In genomic region chr4:6470502-6471302, GRCh38 we compare ENCODE assay signal across 8 cellular contexts. TPM values are rescaled to one million over a fixed set of nuclear protein-coding genes. Genes with fewer than 3 reads are reported as not detected.
A peak's percentile ranks its signal among the peaks of the same experiment; 100 is the strongest.
DNase-seq lines count a peak whose midpoint lies in the region; ATAC-seq and TF ChIP-seq lines count a peak whose summit lies in the region.

No MANE protein-coding gene starts in this region.

- peaks cover 48% of the 10 kb centered on the region for H3K27me3 Mint-ChIP-seq in activated CD4-positive, alpha-beta T cell treated with anti-CD3 and anti-CD28 coated beads for 36 hours
- H3K27me3 Mint-ChIP-seq in naive thymus-derived CD4-positive, alpha-beta T cell, result peaks cover 48 to 71% (median 68%) of the 10 kb centered on the region in 5 donors

- peaks cover 7% of the 10 kb centered on the region for H3K4me1 Mint-ChIP-seq in activated CD4-positive, alpha-beta T cell treated with anti-CD3 and anti-CD28 coated beads for 36 hours
- H3K4me1 Mint-ChIP-seq in naive thymus-derived CD4-positive, alpha-beta T cell, result peaks cover 0 to 9% (median 5%) of the 10 kb centered on the region in 7 donors

- no peaks in the 10 kb centered on the region for H3K36me3 ChIP-seq in naive thymus-derived CD4-positive, alpha-beta T cell (ENCODE audit: control insufficient read depth in 2 of 3, insufficient read depth in 3 of 3, low read length in 3 of 3)

- CTCF ChIA-PET in activated CD4-positive, alpha-beta T cell treated with anti-CD3 and anti-CD28 coated beads for 36 hours (lab: Charles Lee), result interaction anchor here (0.6 kb wide), 1 partner anchor 28 kb away, joined by 3 read pairs; no protein-coding TSS in a partner anchor
- CTCF ChIA-PET in naive thymus-derived CD4-positive, alpha-beta T cell (lab: Charles Lee), result no interaction called here

- no peak overlapping the region for H3K27ac ChIP-seq in naive thymus-derived CD4-positive, alpha-beta T cell (ENCODE audit: low read depth, low read length)

- ATAC-seq in activated CD4-positive, alpha-beta T cell treated with anti-CD3 and anti-CD28 coated beads for 36 hours, result peak; percentile 36
- ATAC-seq in naive thymus-derived CD4-positive, alpha-beta T cell, result no peak
- no peak for ATAC-seq in HG02981 (IDR thresholded peaks at IDR 0.05; ENCODE audit: unreplicated experiment)
- no peak for ATAC-seq in HG02678 (IDR thresholded peaks at IDR 0.05; ENCODE audit: unreplicated experiment)

- H3K9me3 ChIP-seq in naive thymus-derived CD4-positive, alpha-beta T cell (ENCODE audit: control insufficient read depth in 2 of 3, low read length in 3 of 3), result no peaks in the 10 kb centered on the region

- no peak for TF ChIP-seq CTCF in WI38 (IDR thresholded peaks at IDR 0.05; ENCODE audit: low read depth, low read length)

- intact Hi-C loops in activated CD4-positive, alpha-beta T cell treated with anti-CD3 and anti-CD28 coated beads for 36 hours (cut with DNase I, micrococcal nuclease), result no loop called here
- intact Hi-C loops in naive thymus-derived CD4-positive, alpha-beta T cell (cut with micrococcal nuclease), result no loop called here

- H3K4me1 ChIP-seq in naive thymus-derived CD4-positive, alpha-beta T cell (ENCODE audit: control insufficient read depth in 2 of 2, insufficient read depth in 2 of 2, low read length in 2 of 2), result no peaks in the 10 kb centered on the region

- H3K4me3 Mint-ChIP-seq in activated CD4-positive, alpha-beta T cell treated with anti-CD3 and anti-CD28 coated beads for 36 hours, result no peak overlapping the region
- peak overlapping the region in 8 of 10 donors; percentile 21 to 75 (median 52) for H3K4me3 Mint-ChIP-seq in naive thymus-derived CD4-positive, alpha-beta T cell

- peak; percentile 23 for DNase-seq in activated CD4-positive, alpha-beta T cell treated with anti-CD3 and anti-CD28 coated beads for 36 hours
- DNase-seq in activated CD4-positive, alpha-beta T cell treated with anti-CD3 and anti-CD28 coated beads, Interleukin-2, amount 50 U/mL, for 1 hour, result no peak
- DNase-seq in fibroblast of peridontal ligament (ENCODE audit: extremely low read depth), result peak; percentile 23
- DNase-seq in naive thymus-derived CD4-positive, alpha-beta T cell, result no peak
- DNase-seq in T-helper 9 cell, result no peak

- H3K36me3 Mint-ChIP-seq in activated CD4-positive, alpha-beta T cell treated with anti-CD3 and anti-CD28 coated beads for 36 hours (ENCODE audit: low read depth), result no peaks in the 10 kb centered on the region
- H3K36me3 Mint-ChIP-seq in naive thymus-derived CD4-positive, alpha-beta T cell, result no peaks in the 10 kb centered on the region

- H3K27me3 ChIP-seq in naive thymus-derived CD4-positive, alpha-beta T cell (ENCODE audit: control insufficient read depth in 2 of 2, insufficient read depth in 2 of 2, low read length in 2 of 2), result no peaks in the 10 kb centered on the region

- H3K9me3 Mint-ChIP-seq in activated CD4-positive, alpha-beta T cell treated with anti-CD3 and anti-CD28 coated beads for 36 hours (ENCODE audit: low read depth), result no peaks in the 10 kb centered on the region
- peaks cover 0 to 9% (median 0%) of the 10 kb centered on the region in 11 donors for H3K9me3 Mint-ChIP-seq in naive thymus-derived CD4-positive, alpha-beta T cell

- no peak overlapping the region for H3K27ac Mint-ChIP-seq in activated CD4-positive, alpha-beta T cell treated with anti-CD3 and anti-CD28 coated beads for 36 hours
- H3K27ac Mint-ChIP-seq in naive thymus-derived CD4-positive, alpha-beta T cell, result no peak overlapping the region

- H3K4me3 ChIP-seq in WI38 (ENCODE audit: low read depth, low read length), result 0 out of 2 replicates have a peak overlapping the region, but pooled peaks have one; percentile 26
- H3K4me3 ChIP-seq in naive thymus-derived CD4-positive, alpha-beta T cell (ENCODE audit: low read length), result no peak overlapping the region

- POLR2A ChIA-PET in activated CD4-positive, alpha-beta T cell treated with anti-CD3 and anti-CD28 coated beads for 36 hours (lab: Charles Lee), result no interaction called here
- POLR2A ChIA-PET in naive thymus-derived CD4-positive, alpha-beta T cell (lab: Charles Lee), result no interaction called here

RNA-seq across cellular contexts. Expression of gene PPP2R2C, which starts 1.7 kb away (rescaled TPM):
- under 1 TPM in 1 of 2 experiments, not detected in 1; 0.12 TPM for total RNA-seq in activated CD4-positive, alpha-beta T cell treated with anti-CD3 and anti-CD28 coated beads for 36 hours
- total RNA-seq in naive thymus-derived CD4-positive, alpha-beta T cell, result not detected
- polyA plus RNA-seq in naive thymus-derived CD4-positive, alpha-beta T cell, result not detected

Comparison
In these comparisons a context has a peak if more than half of its experiments do, and no peak if none do; other contexts are left out.
1. DNase-seq: peak in activated CD4-positive, alpha-beta T cell treated with anti-CD3 and anti-CD28 coated beads for 36 hours (single experiment) and fibroblast of peridontal ligament (single experiment); none in activated CD4-positive, alpha-beta T cell treated with anti-CD3 and anti-CD28 coated beads, Interleukin-2, amount 50 U/mL, for 1 hour (single experiment), naive thymus-derived CD4-positive, alpha-beta T cell (0 of 9) and T-helper 9 cell (single experiment).